ENCODE assay signal across 8 cellular contexts in the genomic region with DNA sequence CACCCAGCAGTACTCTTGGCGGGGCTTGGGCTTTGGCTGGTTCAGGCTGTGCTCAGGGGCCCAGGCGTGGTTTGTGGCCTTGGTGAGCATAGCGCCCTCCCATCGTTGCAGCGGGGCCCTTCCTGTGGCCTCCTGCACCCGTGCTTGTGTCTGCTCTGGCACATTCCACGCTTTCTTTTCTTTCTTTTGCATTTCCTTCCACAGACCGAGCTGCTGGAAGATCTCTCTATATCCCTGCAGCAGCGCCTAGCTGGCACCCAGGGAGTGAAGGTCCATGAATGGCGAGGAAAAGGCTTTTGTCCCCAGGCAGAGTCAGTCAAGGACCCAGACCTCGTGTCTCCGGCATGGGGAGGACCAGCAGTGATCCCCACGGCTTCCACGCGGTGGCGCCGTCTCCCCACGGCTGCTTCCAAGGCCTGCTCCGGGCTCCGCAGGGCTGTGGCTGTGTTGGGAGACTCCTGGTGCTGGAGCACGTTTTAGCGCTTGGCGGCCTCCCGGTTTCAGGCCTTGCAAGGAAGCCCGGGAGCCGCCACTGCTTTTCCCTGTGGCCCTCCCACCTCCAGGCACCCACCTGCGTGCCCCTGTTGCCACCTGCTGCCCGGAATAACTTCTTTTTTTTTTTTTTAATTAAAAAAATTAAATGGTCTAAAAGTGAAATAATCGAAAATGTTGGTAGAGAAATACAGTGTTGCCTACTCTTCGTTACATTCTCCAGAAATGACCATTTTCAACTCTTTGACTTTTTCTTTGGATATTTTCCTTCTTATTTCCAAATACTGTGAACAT. TPM values are rescaled to one million over a fixed set of nuclear protein-coding genes. Genes with fewer than 3 reads are reported as not detected.
DNase-seq lines count a peak whose midpoint lies in the region; TF ChIP-seq lines count a peak whose summit lies in the region.

No MANE protein-coding gene starts in this region.

- no peak overlapping the region for H3K27ac ChIP-seq in HEK293 (ENCODE audit: extremely low read depth, low read depth, low read length)
- H3K27ac ChIP-seq in WERI-Rb-1, result no peak overlapping the region

- H3K9me3 ChIP-seq in HEK293 (ENCODE audit: control insufficient read depth, insufficient read depth, low read depth, low read length), result no peaks in the 10 kb centered on the region
- no peaks in the 10 kb centered on the region for H3K9me3 ChIP-seq in WERI-Rb-1 (ENCODE audit: severe bottlenecking)

- H3K36me3 ChIP-seq in HEK293 (ENCODE audit: control insufficient read depth in 2 of 2, insufficient read depth in 1 of 2, low read length in 2 of 2) (peaks cover 0 to 14% of the 10 kb centered on the region in 2 experiments; a peak in 1 of 3 replicates), WERI-Rb-1 (peaks cover 19% of the 10 kb centered on the region)

- POLR2A ChIA-PET in HEK293 (lab: Yijun Ruan, JAX), result no interaction called here
- POLR2A ChIA-PET in MCF 10A (lab: Yijun Ruan, JAX), result no interaction called here

- H3K27me3 ChIP-seq in WERI-Rb-1 (ENCODE audit: insufficient read depth, low read depth, severe bottlenecking), result no peaks in the 10 kb centered on the region

- CTCF ChIA-PET in HEK293 (lab: Yijun Ruan, JAX), result interaction anchor here (0.5 to 1.3 kb wide), 10 partner anchors 12 to 509 kb away, joined by 3 to 4 read pairs (median 4); no protein-coding TSS in a partner anchor
- CTCF ChIA-PET in MCF 10A (lab: Yijun Ruan, JAX), result interaction anchor here (0.6 to 1.9 kb wide), 7 partner anchors 10 to 714 kb away, joined by 3 to 6 read pairs (median 4); no protein-coding TSS in a partner anchor

- no peaks in the 10 kb centered on the region for H3K27me3 Mint-ChIP-seq in MCF 10A (ENCODE audit: insufficient read depth, unreplicated experiment)

- intact Hi-C loops in MCF 10A (cut with micrococcal nuclease), result loop anchor here (5.0 kb wide), 1 partner anchor 507 kb away; no protein-coding TSS in a partner anchor

- H3K9me3 Mint-ChIP-seq in MCF 10A (ENCODE audit: unreplicated experiment), result no peaks in the 10 kb centered on the region

- H3K4me3 Mint-ChIP-seq in MCF 10A (ENCODE audit: unreplicated experiment), result no peak overlapping the region

- H3K4me1 Mint-ChIP-seq in MCF 10A (ENCODE audit: insufficient read depth, unreplicated experiment), result peaks cover 5% of the 10 kb centered on the region

- H3K4me3 ChIP-seq in HEK293 (ENCODE audit: low read depth, low read length) (no peak overlapping the region), WERI-Rb-1 (ENCODE audit: low read depth, low read length) (no peak overlapping the region)

- H3K27ac Mint-ChIP-seq in MCF 10A (ENCODE audit: low read depth, unreplicated experiment), result no peak overlapping the region

- no peaks in the 10 kb centered on the region for H3K4me1 ChIP-seq in HEK293 (ENCODE audit: control insufficient read depth, insufficient read depth, low read length)

- peak; percentile 28 for DNase-seq in ELR (ENCODE audit: low read depth)
- peak; percentile 33 for DNase-seq in NCI-H1694 (lab: John Stamatoyannopoulos, UW)
- peak; percentile 90 for DNase-seq in WERI-Rb-1
- DNase-seq in MCF 10A (ENCODE audit: unreplicated experiment), result peak; percentile 80
- DNase-seq in inferior parietal cortex (ENCODE audit: extremely low spot score), result peak; percentile 90
- DNase-seq in stimulated activated CD4-positive, alpha-beta T cell treated with anti-CD3 and anti-CD28 coated beads, Interleukin-15, amount 100 ng/mL, for 24 hours, result peak; percentile 82
- no peak for DNase-seq in NCI-H2029 (lab: John Stamatoyannopoulos, UW)

- no peaks in the 10 kb centered on the region for H3K36me3 Mint-ChIP-seq in MCF 10A (ENCODE audit: insufficient read depth, unreplicated experiment)

- TF ChIP-seq CTCF in HEK293 (tag by site-specific recombination; IDR thresholded peaks at IDR 0.05) (peak; percentile 86), WERI-Rb-1 (IDR thresholded peaks at IDR 0.05; ENCODE audit: low read depth, low read length) (peak; percentile 99), MCF 10A (IDR thresholded peaks at IDR 0.05; ENCODE audit: unreplicated experiment) (peak; percentile 93)

- BruUV-seq in MCF 10A (replicated peaks; lab: Mats Ljungman, UMichigan), result no TSS peak

TF ChIP-seq in HEK293, 187 proteins besides CTCF, POLR2A, EP300 and RAD21 (continues in another document):
- no peak for TF ChIP-seq ZNF138 (tag by site-specific recombination; IDR thresholded peaks at IDR 0.05; ENCODE audit: borderline replicate concordance)
- TF ChIP-seq ZSCAN30 (tag by site-specific recombination; IDR thresholded peaks at IDR 0.05), result peak; percentile 59; the same call in 1 of the 2 replicates
- TF ChIP-seq GLI2 (tag by site-specific recombination; IDR thresholded peaks at IDR 0.05; ENCODE audit: borderline replicate concordance, low read depth), result no peak
- peak; percentile 85 for TF ChIP-seq ZNF654 (tag by site-specific recombination; IDR thresholded peaks at IDR 0.05; ENCODE audit: low read depth)
- TF ChIP-seq YY1 (tag by site-specific recombination; IDR thresholded peaks at IDR 0.05), result no peak
- TF ChIP-seq, protein P1, sequence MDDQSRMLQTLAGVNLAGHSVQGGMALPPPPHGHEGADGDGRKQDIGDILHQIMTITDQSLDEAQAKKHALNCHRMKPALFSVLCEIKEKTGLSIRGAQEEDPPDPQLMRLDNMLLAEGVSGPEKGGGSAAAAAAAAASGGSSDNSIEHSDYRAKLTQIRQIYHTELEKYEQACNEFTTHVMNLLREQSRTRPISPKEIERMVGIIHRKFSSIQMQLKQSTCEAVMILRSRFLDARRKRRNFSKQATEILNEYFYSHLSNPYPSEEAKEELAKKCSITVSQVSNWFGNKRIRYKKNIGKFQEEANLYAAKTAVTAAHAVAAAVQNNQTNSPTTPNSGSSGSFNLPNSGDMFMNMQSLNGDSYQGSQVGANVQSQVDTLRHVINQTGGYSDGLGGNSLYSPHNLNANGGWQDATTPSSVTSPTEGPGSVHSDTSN (CRISPR knock-in tag; IDR thresholded peaks at IDR 0.05), result no peak
- TF ChIP-seq SP2 (tag by site-specific recombination; IDR thresholded peaks at IDR 0.05), result no peak
- TF ChIP-seq, protein P2, sequence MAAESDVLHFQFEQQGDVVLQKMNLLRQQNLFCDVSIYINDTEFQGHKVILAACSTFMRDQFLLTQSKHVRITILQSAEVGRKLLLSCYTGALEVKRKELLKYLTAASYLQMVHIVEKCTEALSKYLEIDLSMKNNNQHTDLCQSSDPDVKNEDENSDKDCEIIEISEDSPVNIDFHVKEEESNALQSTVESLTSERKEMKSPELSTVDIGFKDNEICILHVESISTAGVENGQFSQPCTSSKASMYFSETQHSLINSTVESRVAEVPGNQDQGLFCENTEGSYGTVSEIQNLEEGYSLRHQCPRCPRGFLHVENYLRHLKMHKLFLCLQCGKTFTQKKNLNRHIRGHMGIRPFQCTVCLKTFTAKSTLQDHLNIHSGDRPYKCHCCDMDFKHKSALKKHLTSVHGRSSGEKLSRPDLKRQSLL (tag by site-specific recombination; IDR thresholded peaks at IDR 0.05), result peak; percentile 69
- TF ChIP-seq ZNF391 (tag by site-specific recombination; IDR thresholded peaks at IDR 0.05; ENCODE audit: borderline replicate concordance, low read depth), result no peak
- no peak for TF ChIP-seq ZNF214 (tag by site-specific recombination; IDR thresholded peaks at IDR 0.05; ENCODE audit: borderline replicate concordance)
- TF ChIP-seq ZNF623 (tag by site-specific recombination; IDR thresholded peaks at IDR 0.05), result no peak
- TF ChIP-seq, protein P3, sequence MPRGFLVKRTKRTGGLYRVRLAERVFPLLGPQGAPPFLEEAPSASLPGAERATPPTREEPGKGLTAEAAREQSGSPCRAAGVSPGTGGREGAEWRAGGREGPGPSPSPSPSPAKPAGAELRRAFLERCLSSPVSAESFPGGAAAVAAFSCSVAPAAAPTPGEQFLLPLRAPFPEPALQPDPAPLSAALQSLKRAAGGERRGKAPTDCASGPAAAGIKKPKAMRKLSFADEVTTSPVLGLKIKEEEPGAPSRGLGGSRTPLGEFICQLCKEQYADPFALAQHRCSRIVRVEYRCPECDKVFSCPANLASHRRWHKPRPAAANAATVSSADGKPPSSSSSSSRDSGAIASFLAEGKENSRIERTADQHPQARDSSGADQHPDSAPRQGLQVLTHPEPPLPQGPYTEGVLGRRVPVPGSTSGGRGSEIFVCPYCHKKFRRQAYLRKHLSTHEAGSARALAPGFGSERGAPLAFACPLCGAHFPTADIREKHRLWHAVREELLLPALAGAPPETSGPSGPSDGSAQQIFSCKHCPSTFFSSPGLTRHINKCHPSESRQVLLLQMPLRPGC (tag by site-specific recombination; IDR thresholded peaks at IDR 0.05), result no peak
- no peak for TF ChIP-seq ZFP69B (tag by site-specific recombination; IDR thresholded peaks at IDR 0.05)
- TF ChIP-seq, protein P4, sequence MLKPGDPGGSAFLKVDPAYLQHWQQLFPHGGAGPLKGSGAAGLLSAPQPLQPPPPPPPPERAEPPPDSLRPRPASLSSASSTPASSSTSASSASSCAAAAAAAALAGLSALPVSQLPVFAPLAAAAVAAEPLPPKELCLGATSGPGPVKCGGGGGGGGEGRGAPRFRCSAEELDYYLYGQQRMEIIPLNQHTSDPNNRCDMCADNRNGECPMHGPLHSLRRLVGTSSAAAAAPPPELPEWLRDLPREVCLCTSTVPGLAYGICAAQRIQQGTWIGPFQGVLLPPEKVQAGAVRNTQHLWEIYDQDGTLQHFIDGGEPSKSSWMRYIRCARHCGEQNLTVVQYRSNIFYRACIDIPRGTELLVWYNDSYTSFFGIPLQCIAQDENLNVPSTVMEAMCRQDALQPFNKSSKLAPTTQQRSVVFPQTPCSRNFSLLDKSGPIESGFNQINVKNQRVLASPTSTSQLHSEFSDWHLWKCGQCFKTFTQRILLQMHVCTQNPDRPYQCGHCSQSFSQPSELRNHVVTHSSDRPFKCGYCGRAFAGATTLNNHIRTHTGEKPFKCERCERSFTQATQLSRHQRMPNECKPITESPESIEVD (tag by site-specific recombination; IDR thresholded peaks at IDR 0.05), result no peak
- no peak for TF ChIP-seq ZNF571 (tag by site-specific recombination; IDR thresholded peaks at IDR 0.05)
- TF ChIP-seq ZNF626 (tag by site-specific recombination; IDR thresholded peaks at IDR 0.05), result no peak
- TF ChIP-seq ZNF777 (tag by site-specific recombination; IDR thresholded peaks at IDR 0.05; ENCODE audit: borderline replicate concordance), result no peak
- TF ChIP-seq, protein P5, sequence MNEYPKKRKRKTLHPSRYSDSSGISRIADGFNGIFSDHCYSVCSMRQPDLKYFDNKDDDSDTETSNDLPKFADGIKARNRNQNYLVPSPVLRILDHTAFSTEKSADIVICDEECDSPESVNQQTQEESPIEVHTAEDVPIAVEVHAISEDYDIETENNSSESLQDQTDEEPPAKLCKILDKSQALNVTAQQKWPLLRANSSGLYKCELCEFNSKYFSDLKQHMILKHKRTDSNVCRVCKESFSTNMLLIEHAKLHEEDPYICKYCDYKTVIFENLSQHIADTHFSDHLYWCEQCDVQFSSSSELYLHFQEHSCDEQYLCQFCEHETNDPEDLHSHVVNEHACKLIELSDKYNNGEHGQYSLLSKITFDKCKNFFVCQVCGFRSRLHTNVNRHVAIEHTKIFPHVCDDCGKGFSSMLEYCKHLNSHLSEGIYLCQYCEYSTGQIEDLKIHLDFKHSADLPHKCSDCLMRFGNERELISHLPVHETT (tag by site-specific recombination; IDR thresholded peaks at IDR 0.05), result no peak

RNA-seq across cellular contexts. Expression of a gene that starts 28.5 kb away (rescaled TPM):
- total RNA-seq in MCF 10A (2022), result 11.1 and 17.0 TPM in 2 replicates

RNA-seq across cellular contexts. Expression of a gene that starts 51.8 kb away (rescaled TPM):
- not detected in 2 replicates for total RNA-seq in MCF 10A (2022)
